Comparison of ENCODE assay signal across 8 cellular contexts in genomic region chr1:155254714-155255242, GRCh38. TPM values are rescaled to one million over a fixed set of nuclear protein-coding genes. Genes with fewer than 3 reads are reported as not detected.
DNase-seq lines count a peak whose midpoint lies in the region; TF ChIP-seq lines count a peak whose summit lies in the region.

No MANE protein-coding gene starts in this region.

- intact Hi-C loops in Calu3 (cut with micrococcal nuclease; ENCODE audit: unreplicated experiment) = no loop called here

- peak overlapping the region; percentile 74 for H3K4me3 Mint-ChIP-seq in Calu3 (ENCODE audit: low read depth, unreplicated experiment)

- peaks cover 42% of the 10 kb centered on the region for H3K36me3 Mint-ChIP-seq in Calu3 (ENCODE audit: insufficient read depth, unreplicated experiment)

- DNase-seq in Calu3 (peak; percentile 14), M059J (ENCODE audit: low read depth) (peak; percentile 34), coronary artery (ENCODE audit: low spot score) (peak; percentile 77), NCI-H774 (lab: John Stamatoyannopoulos, UW) (no peak), NCI-H2029 (lab: John Stamatoyannopoulos, UW) (no peak), NCI-H510A treated with DMSO at 0.1 percent for 48 hours (lab: John Stamatoyannopoulos, UW) (no peak)
- DNase-seq in activated CD4-positive, CD25-positive, alpha-beta regulatory T cell (lab: John Stamatoyannopoulos, UW) = no peak

- H3K27ac ChIP-seq in coronary artery = peak overlapping the region; percentile 97 to 99

- H3K4me1 ChIP-seq in mononuclear cell (ENCODE audit: insufficient read depth, low read length) = peaks cover 30% of the 10 kb centered on the region

- no peaks in the 10 kb centered on the region for H3K27me3 ChIP-seq in mononuclear cell (ENCODE audit: insufficient read depth, low read length)

- TF ChIP-seq CTCF in Calu3 (IDR thresholded peaks at IDR 0.05; ENCODE audit: unreplicated experiment) (no peak), coronary artery (IDR thresholded peaks at IDR 0.05) (no peak)

- H3K27me3 Mint-ChIP-seq in Calu3 (ENCODE audit: unreplicated experiment) = no peaks in the 10 kb centered on the region

- CTCF ChIA-PET in Calu3 (lab: Charles Lee) = interaction anchor here (0.6 kb wide), 1 partner anchor 1422 kb away, joined by 5 read pairs; no protein-coding TSS in a partner anchor

- no TSS peak for BruUV-seq in Calu3 (replicated peaks; lab: Mats Ljungman, UMichigan)

- H3K27ac Mint-ChIP-seq in Calu3 (ENCODE audit: unreplicated experiment) = no peak overlapping the region

- no peaks in the 10 kb centered on the region for H3K9me3 Mint-ChIP-seq in Calu3 (ENCODE audit: low read depth, unreplicated experiment)

- H3K9me3 ChIP-seq in mononuclear cell (ENCODE audit: low read depth, low read length) = no peaks in the 10 kb centered on the region

- H3K4me3 ChIP-seq in coronary artery = peak overlapping the region; percentile 92
- peak overlapping the region; percentile 60 for H3K4me3 ChIP-seq in mononuclear cell (ENCODE audit: low read length)

- peaks cover 15% of the 10 kb centered on the region for H3K4me1 Mint-ChIP-seq in Calu3 (ENCODE audit: low read depth, unreplicated experiment)

RNA-seq across cellular contexts. Expression of gene ENTREP3, which starts 0.5 kb away (rescaled TPM):
- total RNA-seq in Calu3 (2022) = 25.2 and 25.9 TPM in 2 replicates
- 5.9 and 8.1 TPM in 2 replicates for total RNA-seq in M059J (2014; rRNA removed; shearing (Covaris generic))
- 2.1 TPM for total RNA-seq in mononuclear cell

RNA-seq across cellular contexts. Expression of gene SCAMP3, which starts 7.4 kb away (rescaled TPM):
- 85.1 and 104 TPM in 2 replicates for total RNA-seq in Calu3 (2022)
- 125 and 133 TPM in 2 replicates for total RNA-seq in M059J (2014; rRNA removed; shearing (Covaris generic))
- total RNA-seq in mononuclear cell = 17.9 TPM

RNA-seq across cellular contexts. Expression of gene CLK2, which starts 18.5 kb away (rescaled TPM):
- total RNA-seq in Calu3 (2022) (78.5 and 79.4 TPM in 2 replicates), mononuclear cell (18.2 TPM)
- 15.1 and 15.8 TPM in 2 replicates for total RNA-seq in M059J (2014; rRNA removed; shearing (Covaris generic))

RNA-seq across cellular contexts. Expression of gene HCN3, which starts 22.5 kb away (rescaled TPM):
- total RNA-seq in Calu3 (2022) = 11.8 and 19.6 TPM in 2 replicates
- total RNA-seq in M059J (2014; rRNA removed; shearing (Covaris generic)) = 0.66 and 1.7 TPM in 2 replicates
- 0.21 TPM for total RNA-seq in mononuclear cell

RNA-seq across cellular contexts. Expression of gene MTX1, which starts 46.3 kb away (rescaled TPM):
- total RNA-seq in Calu3 (2022) (58.9 and 60.0 TPM in 2 replicates), mononuclear cell (16.1 TPM)
- total RNA-seq in M059J (2014; rRNA removed; shearing (Covaris generic)) = 92.8 and 95.2 TPM in 2 replicates

Comparison
In these comparisons a context has a peak if more than half of its experiments do, and no peak if none do; other contexts are left out.
1. DNase-seq: peak in Calu3 (single experiment), M059J (single experiment) and coronary artery (single experiment); none in NCI-H774 (single experiment), NCI-H2029 (single experiment), activated CD4-positive, CD25-positive, alpha-beta regulatory T cell (0 of 4) and NCI-H510A treated with DMSO at 0.1 percent for 48 hours (single experiment).